ENCODE assay signal across 8 cellular contexts in the genomic region with DNA sequence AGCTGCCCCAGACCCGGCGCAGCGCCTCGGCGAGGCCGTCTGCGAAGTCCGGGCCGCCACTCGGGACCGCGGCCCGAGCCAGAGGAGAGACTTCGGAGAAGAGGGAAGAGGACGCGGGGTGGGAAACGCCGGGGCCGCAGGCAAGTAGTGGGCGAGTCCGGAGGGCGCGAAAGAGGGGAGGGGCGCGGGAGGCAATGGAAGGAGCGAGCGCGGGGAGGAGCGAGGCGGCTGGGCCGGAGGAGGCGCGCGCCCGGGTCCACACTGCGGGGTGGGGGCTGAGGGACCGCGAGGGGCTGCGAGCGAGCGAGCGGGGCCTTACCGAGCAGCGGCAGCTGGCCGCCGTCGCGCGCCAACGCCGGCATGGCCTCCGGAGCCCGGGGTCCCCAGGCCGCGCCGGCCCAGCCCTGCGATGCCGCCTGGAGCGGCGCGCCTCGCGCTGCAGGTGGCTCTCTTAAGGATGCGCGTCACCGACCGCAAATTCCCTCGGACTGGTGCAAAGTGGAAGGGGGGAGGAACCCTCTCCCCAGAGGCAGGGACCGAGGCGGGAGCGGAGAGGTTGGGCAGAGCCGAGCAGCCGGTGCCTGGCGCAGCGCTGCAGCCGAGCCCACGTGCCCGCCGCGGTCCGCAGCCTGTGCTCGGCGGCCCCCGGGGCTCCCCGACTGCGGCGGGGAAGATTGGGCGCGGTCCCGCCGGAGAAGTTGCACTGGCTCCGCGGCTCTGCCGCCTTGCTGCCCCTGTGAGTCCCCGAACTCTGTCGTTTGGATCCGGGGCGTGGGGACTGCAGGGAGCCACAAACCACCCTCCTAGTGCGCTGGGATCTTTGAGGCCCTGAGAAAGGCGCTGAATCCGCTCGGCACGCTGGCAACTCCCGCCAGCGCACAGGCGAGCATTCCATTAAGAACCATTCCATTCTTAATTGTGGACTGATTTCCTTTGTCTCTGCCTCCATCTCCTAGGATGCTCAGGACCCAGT. TPM values are rescaled to one million over a fixed set of nuclear protein-coding genes. Genes with fewer than 3 reads are reported as not detected.
DNase-seq lines count a peak whose midpoint lies in the region; ATAC-seq, FAIRE-seq and TF ChIP-seq lines count a peak whose summit lies in the region.

TSS of gene FLT3 (minus strand) at position 428 of the 973 bp plus-strand sequence. CDS start at position 362, 66 bp downstream.

- 29% methylated on average over 15 of the region's 106 CpGs for WGBS in A549 (ENCODE audit: missing lambda C conversion rate)
- under 1% methylated on average over 106 of the region's 106 CpGs for WGBS in HUES64
- WGBS in ectodermal cell, 2 experiments: 1% methylated on average over 106 of the region's 106 CpGs
- 0 to 1% methylated on average over 72 to 91 of the region's 106 CpGs for WGBS in mesodermal cell (ENCODE audit: insufficient coverage in 2 of 2), 2 experiments

- TF ChIP-seq RAD21 in A549 (conservative IDR thresholded peaks at IDR 0.05 in 1 of 2, IDR thresholded peaks at IDR 0.05 in 1 of 2): no peak

- DNase-seq in A549 (ENCODE audit: low read depth in 1 of 2, low spot score in 1 of 2): peak; percentile 10 to 17
- DNase-seq in GM13977 (ENCODE audit: low spot score): peak; percentile 77
- DNase-seq in T-helper 2 cell treated with Interferon-gamma antibody and Interleukin-4, amounts not matched to agents 5 μg/mL and 100 μg/mL, for 36 hours (ENCODE audit: low spot score): peak; percentile 33
- DNase-seq in NAMALWA (ENCODE audit: low spot score): no peak

- CTCF ChIA-PET in A549 (lab: Yijun Ruan, JAX): no interaction called here

- H3K36me3 Mint-ChIP-seq in T-helper 2 cell treated with Interferon-gamma antibody and Interleukin-4, amounts not matched to agents 5 μg/mL and 100 μg/mL, for 36 hours (ENCODE audit: low read depth): no peaks in the 10 kb centered on the region

- peak; percentile 64 to 76 for ATAC-seq in A549

- no peaks in the 10 kb centered on the region for H3K36me3 ChIP-seq in HUES64 (ENCODE audit: insufficient read depth, low read length)
- no peaks in the 10 kb centered on the region for H3K36me3 ChIP-seq in ectodermal cell (ENCODE audit: control insufficient read depth, insufficient read depth, low read length)
- H3K36me3 ChIP-seq in mesodermal cell (ENCODE audit: control insufficient read depth, insufficient read depth, low read length): no peaks in the 10 kb centered on the region
- H3K36me3 ChIP-seq in subcutaneous abdominal adipose tissue (ENCODE audit: control insufficient read depth in 5 of 5, insufficient read depth in 5 of 5, low read length in 5 of 5): no peaks in the 10 kb centered on the region

- TF ChIP-seq EP300 in A549 (IDR thresholded peaks at IDR 0.05): no peak

- no peak within 1 kb of the TSS for H3K27ac Mint-ChIP-seq in T-helper 2 cell treated with Interferon-gamma antibody and Interleukin-4, amounts not matched to agents 5 μg/mL and 100 μg/mL, for 36 hours

- TF ChIP-seq POLR2A in A549 (IDR thresholded peaks at IDR 0.05; ENCODE audit: low read length): no peak

- H3K4me2 ChIP-seq in A549: peak within 1 kb of the TSS; percentile 79

- in situ Hi-C loops in GM13977 (cut with MboI; ENCODE audit: low pct_unique_long_range_greater_than_20kb, low sequenced_read_pairs, unreplicated experiment): no loop called here

- peak within 1 kb of the TSS; percentile 70 for H3K9ac ChIP-seq in HUES64 (ENCODE audit: low read depth, low read length)
- H3K9ac ChIP-seq in subcutaneous abdominal adipose tissue (ENCODE audit: low read length in 5 of 5): no peak within 1 kb of the TSS

- POLR2A ChIA-PET in A549 (lab: Yijun Ruan, JAX): no interaction called here

- H3K9me3 Mint-ChIP-seq in T-helper 2 cell treated with Interferon-gamma antibody and Interleukin-4, amounts not matched to agents 5 μg/mL and 100 μg/mL, for 36 hours: no peaks in the 10 kb centered on the region

- peaks cover 68% of the 10 kb centered on the region for H3K27me3 Mint-ChIP-seq in T-helper 2 cell treated with Interferon-gamma antibody and Interleukin-4, amounts not matched to agents 5 μg/mL and 100 μg/mL, for 36 hours (ENCODE audit: low read depth)

- H3K4me3 ChIP-seq in A549: peak within 1 kb of the TSS; percentile 40
- peak within 1 kb of the TSS; percentile 59 for H3K4me3 ChIP-seq in HUES64 (ENCODE audit: low read length)
- H3K4me3 ChIP-seq in ectodermal cell (ENCODE audit: insufficient read depth, low read depth, low read length): peak within 1 kb of the TSS; percentile 53
- peak within 1 kb of the TSS; percentile 35 for H3K4me3 ChIP-seq in mesodermal cell (ENCODE audit: extremely low read depth, insufficient read depth, low read length, poor library complexity, severe bottlenecking)
- peak within 1 kb of the TSS in 4 of 5 donors; percentile 39 to 66 (median 53) for H3K4me3 ChIP-seq in subcutaneous abdominal adipose tissue (ENCODE audit: low read depth in 1 of 5, low read length in 5 of 5)

- TF ChIP-seq CTCF in A549 (IDR thresholded peaks at IDR 0.05) (no peak), GM13977 (IDR thresholded peaks at IDR 0.05; ENCODE audit: extremely low read depth, insufficient read depth, missing control alignments) (no peak)

- H3K4me1 Mint-ChIP-seq in T-helper 2 cell treated with Interferon-gamma antibody and Interleukin-4, amounts not matched to agents 5 μg/mL and 100 μg/mL, for 36 hours (ENCODE audit: low read depth): peaks cover 6% of the 10 kb centered on the region

- peaks cover 69% of the 10 kb centered on the region for H3K27me3 ChIP-seq in HUES64 (ENCODE audit: insufficient read depth, low read length)
- H3K27me3 ChIP-seq in ectodermal cell (ENCODE audit: control insufficient read depth, insufficient read depth, low read length, poor library complexity, severe bottlenecking): peaks cover 52% of the 10 kb centered on the region
- H3K27me3 ChIP-seq in subcutaneous abdominal adipose tissue (ENCODE audit: control insufficient read depth in 5 of 5, insufficient read depth in 4 of 5, low read length in 5 of 5): peaks cover 17 to 59% (median 23%) of the 10 kb centered on the region in 5 donors

- H3K4me1 ChIP-seq in A549: no peaks in the 10 kb centered on the region
- peaks cover 6% of the 10 kb centered on the region for H3K4me1 ChIP-seq in HUES64 (ENCODE audit: insufficient read depth, low read length)
- no peaks in the 10 kb centered on the region for H3K4me1 ChIP-seq in ectodermal cell (ENCODE audit: control insufficient read depth, insufficient read depth, low read length)
- H3K4me1 ChIP-seq in mesodermal cell (ENCODE audit: control insufficient read depth, insufficient read depth, low read length, poor library complexity, severe bottlenecking): no peaks in the 10 kb centered on the region
- peaks cover 0 to 14% (median 13%) of the 10 kb centered on the region in 5 donors for H3K4me1 ChIP-seq in subcutaneous abdominal adipose tissue (ENCODE audit: control insufficient read depth in 5 of 5, insufficient read depth in 5 of 5, low read length in 5 of 5)

- H3K4me3 Mint-ChIP-seq in T-helper 2 cell treated with Interferon-gamma antibody and Interleukin-4, amounts not matched to agents 5 μg/mL and 100 μg/mL, for 36 hours: peak within 1 kb of the TSS; percentile 63

- no peak for FAIRE-seq in A549 (lab: Jason Lieb, UNC)

- H3K9me3 ChIP-seq in A549 (peaks cover 8% of the 10 kb centered on the region; the same call in 1 of the 3 replicates), HUES64 (ENCODE audit: insufficient read depth, low read depth, low read length) (no peaks in the 10 kb centered on the region), ectodermal cell (ENCODE audit: control insufficient read depth, low read length) (no peaks in the 10 kb centered on the region), mesodermal cell (ENCODE audit: control insufficient read depth, low read length) (peaks cover 4% of the 10 kb centered on the region), subcutaneous abdominal adipose tissue (ENCODE audit: control insufficient read depth in 5 of 5, low read length in 5 of 5) (peaks cover 0 to 6% (median 0%) of the 10 kb centered on the region in 5 donors)

- peak within 1 kb of the TSS in 1 of 2 experiments; percentile 24; a peak in 1 of 6 replicates for H3K27ac ChIP-seq in A549
- no peak within 1 kb of the TSS for H3K27ac ChIP-seq in HUES64 (ENCODE audit: low read depth, low read length)
- no peak within 1 kb of the TSS for H3K27ac ChIP-seq in ectodermal cell (ENCODE audit: insufficient read depth, low read depth, low read length, poor library complexity, severe bottlenecking)
- no peak within 1 kb of the TSS for H3K27ac ChIP-seq in mesodermal cell (ENCODE audit: low read depth, low read length, severe bottlenecking)
- H3K27ac ChIP-seq in subcutaneous abdominal adipose tissue (ENCODE audit: low read depth, low read length): no peak within 1 kb of the TSS

TF ChIP-seq in A549, 52 proteins besides CTCF, POLR2A, EP300 and RAD21:
- no peak for TF ChIP-seq CBX8 (IDR thresholded peaks at IDR 0.05)
- TF ChIP-seq, protein P1, sequence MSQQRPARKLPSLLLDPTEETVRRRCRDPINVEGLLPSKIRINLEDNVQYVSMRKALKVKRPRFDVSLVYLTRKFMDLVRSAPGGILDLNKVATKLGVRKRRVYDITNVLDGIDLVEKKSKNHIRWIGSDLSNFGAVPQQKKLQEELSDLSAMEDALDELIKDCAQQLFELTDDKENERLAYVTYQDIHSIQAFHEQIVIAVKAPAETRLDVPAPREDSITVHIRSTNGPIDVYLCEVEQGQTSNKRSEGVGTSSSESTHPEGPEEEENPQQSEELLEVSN (IDR thresholded peaks at IDR 0.05; ENCODE audit: borderline replicate concordance, low read depth): peak; percentile 61
- peak; percentile 48 for TF ChIP-seq MAX (IDR thresholded peaks at IDR 0.05)
TF ChIP-seq in A549: peak in this region for 2.

RNA-seq across cellular contexts. Expression of gene FLT3, which starts in this region (rescaled TPM):
- polyA plus RNA-seq in A549 (2011; rRNA removed) (not detected in 2 replicates), A549 (2017; fragmentation: RNase III; extraction: RNeasy Plus Mini Kit Qiagen cat#74134 plus additional on column Dnase treatment) (not detected in 3 replicates)
- polyA plus RNA-seq in A549 (2012; cell fraction: cytosol; rRNA removed): not detected in 2 replicates
- not detected in 2 replicates for polyA plus RNA-seq in A549 (2012; cell fraction: nucleus; rRNA removed)
- polyA minus RNA-seq in A549 (2011; rRNA and poly(A)+ RNA removed): not detected in 2 replicates
- polyA plus RNA-seq in HUES64 (2013, experiment 1 of 2): 0.35 TPM
- polyA plus RNA-seq in HUES64 (2013, experiment 2 of 2): 0.13 TPM
- polyA plus RNA-seq in ectodermal cell (2013, experiment 1 of 4): 0.59 TPM
- polyA plus RNA-seq in ectodermal cell (2013, experiment 2 of 4): 0.41 TPM
- 0.59 TPM for polyA plus RNA-seq in ectodermal cell (2013, experiment 3 of 4)
- polyA plus RNA-seq in ectodermal cell (2013, experiment 4 of 4): 0.49 TPM
- not detected for polyA plus RNA-seq in mesodermal cell (2013, experiment 1 of 2)
- not detected for polyA plus RNA-seq in mesodermal cell (2013, experiment 2 of 2)

Comparison
In these comparisons a context has a peak if more than half of its experiments do, and no peak if none do; other contexts are left out.
1. Peak in DNase-seq, ATAC-seq, H3K4me3 ChIP-seq and H3K4me2 ChIP-seq in A549; RNA of the gene not detected or under 1 TPM.